Comparison of ENCODE assay signal across 24 cellular contexts in the genomic region with DNA sequence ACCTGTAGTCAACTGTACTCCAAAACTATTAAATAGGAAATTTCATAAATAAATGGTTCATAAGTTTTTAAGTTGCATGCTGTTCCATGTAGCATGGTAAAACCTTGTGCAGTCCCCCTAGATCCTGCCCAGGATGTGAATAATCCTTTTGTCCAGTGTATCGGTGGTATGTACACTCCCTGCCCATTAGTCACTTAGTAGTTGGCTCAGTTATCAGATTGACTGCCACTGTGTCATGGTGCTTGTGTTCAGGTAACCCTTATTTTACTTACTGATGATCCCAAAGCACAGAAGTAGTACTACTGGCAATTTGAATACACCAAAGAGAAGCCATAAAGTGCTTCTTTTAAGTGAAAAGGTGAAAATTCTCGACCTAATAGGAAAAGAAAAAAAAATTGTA.
DNase-seq lines count a peak whose midpoint lies in the region; ATAC-seq, FAIRE-seq and TF ChIP-seq lines count a peak whose summit lies in the region.
"Had no signal": no experiment of that assay in that cellular context is flagged by ENCODE, and none has a peak within 500 bp of the region (broad histone marks: within the 10 kb centered on the region; RNA-seq: fewer than 3 reads in every experiment).

No MANE protein-coding gene starts in this region.

- H3K79me2 ChIP-seq in PC-9 (ENCODE audit: low read depth) (no peaks in the 10 kb centered on the region), endothelial cell of umbilical vein (ENCODE audit: control insufficient read depth, insufficient read depth, low read length) (no peaks in the 10 kb centered on the region)

- BruUV-seq in PC-9 (replicated peaks; lab: Mats Ljungman, UMichigan), result no TSS peak
- no TSS peak for BruUV-seq in endothelial cell of umbilical vein (replicated peaks; lab: Mats Ljungman, UMichigan)

- H3K27ac ChIP-seq in PC-9, result 0 out of 2 replicates have a peak overlapping the region, but pooled peaks have one; percentile 14
- no peak overlapping the region for H3K27ac ChIP-seq in endothelial cell of umbilical vein (ENCODE audit: insufficient read depth, low read depth, low read length)
- H3K27ac ChIP-seq in upper lobe of left lung, result no peak overlapping the region
- H3K27ac ChIP-seq: thoracic aorta, vagina had no signal

- no peaks in the 10 kb centered on the region for H3K9me2 ChIP-seq in PC-9 (ENCODE audit: insufficient read depth)

- ATAC-seq in upper lobe of left lung (ENCODE audit: low FRiP score in 2 of 2), result no peak
- ATAC-seq: activated CD8-positive, alpha-beta T cell treated with anti-CD3 and anti-CD28 coated beads, Interleukin-2, amount 10 ng/mL, durations not matched to agents 7 days and 5 days; CD8-positive, alpha-beta T cell; left ventricle myocardium superior; naive thymus-derived CD4-positive, alpha-beta T cell; stimulated activated naive CD8-positive, alpha-beta T cell treated with anti-CD3 and anti-CD28 coated beads, Interleukin-15, Interleukin-2, amounts not matched to agents 100 U/mL and 50 U/mL, for 24 hours had no signal

- H3K4me2 ChIP-seq in PC-9 (peak overlapping the region; percentile 39), endothelial cell of umbilical vein (ENCODE audit: insufficient read depth, low read length) (no peak overlapping the region)

- H3K4me1 ChIP-seq in PC-9 (replicated peaks; ENCODE audit: insufficient read depth) (peaks cover 17% of the 10 kb centered on the region; the same call in 1 of the 2 replicates), endothelial cell of umbilical vein (ENCODE audit: control insufficient read depth, extremely low read depth, insufficient read depth, low read length) (peaks cover 3% of the 10 kb centered on the region), upper lobe of left lung (no peaks in the 10 kb centered on the region)
- H3K4me1 ChIP-seq: vagina had no signal

- TF ChIP-seq POLR2A in endothelial cell of umbilical vein (IDR thresholded peaks at IDR 0.05; ENCODE audit: low read depth, low read length) (no peak), upper lobe of left lung (IDR thresholded peaks at IDR 0.05) (no peak)

- H2AFZ ChIP-seq in PC-9, result peak overlapping the region; percentile 68
- no peak overlapping the region for H2AFZ ChIP-seq in endothelial cell of umbilical vein (ENCODE audit: low read depth, low read length)

- no peak overlapping the region for H3K9ac ChIP-seq in endothelial cell of umbilical vein (replicated peaks; ENCODE audit: extremely low read depth, insufficient read depth, low read length)

- FAIRE-seq in endothelial cell of umbilical vein (lab: Jason Lieb, UNC), result no peak

- CTCF ChIA-PET in PC-9 (lab: Charles Lee) (no interaction called here), endothelial cell of umbilical vein (lab: Charles Lee) (no interaction called here), HEK293T (lab: Yijun Ruan, JAX) (no interaction called here)

- DNase-seq in Daoy (ENCODE audit: low read depth) (peak; percentile 32), PC-9 (no peak), endothelial cell of umbilical vein (ENCODE audit: low read depth, low spot score) (peak; percentile 22), kidney tubule cell (ENCODE audit: low spot score) (peak; percentile 80), HEK293T (ENCODE audit: extremely low spot score) (no peak), upper lobe of left lung (no peak), activated gamma-delta T cell (lab: John Stamatoyannopoulos, UW) (no peak)
- DNase-seq in central memory CD4-positive, alpha-beta T cell, result no peak
- DNase-seq: activated CD4-positive, alpha-beta T cell treated with anti-CD3 and anti-CD28 coated beads for 1 hour; activated CD8-positive, alpha-beta T cell treated with anti-CD3 and anti-CD28 coated beads, Interleukin-2, amount 10 ng/mL, durations not matched to agents 7 days and 5 days; activated naive CD8-positive, alpha-beta T cell treated with anti-CD3 and anti-CD28 coated beads, Interleukin-2, amount 10 ng/mL, durations not matched to agents 7 days and 5 days; CD8-positive, alpha-beta T cell; DMS 273 treated with DMSO at 0.1 percent for 48 hours; erythroblast; foreskin melanocyte; left ventricle myocardium superior; naive thymus-derived CD4-positive, alpha-beta T cell; NCI-H1092 treated with DMSO at 0.1 percent for 48 hours; NCI-H187 treated with DMSO at 0.1 percent for 48 hours; NCI-H2171 treated with DMSO at 0.1 percent for 48 hours; NCI-H524; stimulated activated naive CD8-positive, alpha-beta T cell treated with anti-CD3 and anti-CD28 coated beads, Interleukin-15, Interleukin-2, amounts not matched to agents 100 U/mL and 50 U/mL, for 24 hours had no signal

- H3K9me1 ChIP-seq in endothelial cell of umbilical vein (replicated peaks; ENCODE audit: control insufficient read depth, extremely low read depth, insufficient read depth, low read length), result no peaks in the 10 kb centered on the region

- H3K36me3 ChIP-seq in PC-9 (ENCODE audit: low read depth) (no peaks in the 10 kb centered on the region), endothelial cell of umbilical vein (ENCODE audit: control insufficient read depth in 2 of 2, extremely low read depth in 1 of 2, insufficient read depth in 2 of 2, low read length in 2 of 2) (no peaks in the 10 kb centered on the region), upper lobe of left lung (no peaks in the 10 kb centered on the region)
- H3K36me3 ChIP-seq: thoracic aorta, vagina had no signal

- intact Hi-C loops in PC-9 (cut with micrococcal nuclease; ENCODE audit: unreplicated experiment), result no loop called here
- intact Hi-C loops in endothelial cell of umbilical vein (cut with micrococcal nuclease), result no loop called here

- H4K20me1 ChIP-seq in PC-9 (ENCODE audit: insufficient read depth), result no peaks in the 10 kb centered on the region; the same call in 1 of the 2 replicates
- H4K20me1 ChIP-seq in endothelial cell of umbilical vein (replicated peaks; ENCODE audit: control insufficient read depth, extremely low read depth, insufficient read depth, low read length), result no peaks in the 10 kb centered on the region

- dilution Hi-C loops in endothelial cell of umbilical vein (cut with MboI; ENCODE audit: extremely low pct_ligation_motif_present, low sequenced_read_pairs), result no loop called here

- TF ChIP-seq CTCF in PC-9 (conservative IDR thresholded peaks at IDR 0.05) (no peak), endothelial cell of umbilical vein (IDR thresholded peaks at IDR 0.05; ENCODE audit: extremely low read depth in 1 of 2, insufficient read depth in 1 of 2, low read depth in 1 of 2, low read length in 2 of 2) (no peak), upper lobe of left lung (IDR thresholded peaks at IDR 0.05) (no peak)

- POLR2A ChIA-PET in PC-9 (lab: Charles Lee; ENCODE audit: unreplicated experiment), result no interaction called here
- POLR2A ChIA-PET in endothelial cell of umbilical vein (lab: Charles Lee), result no interaction called here
- POLR2A ChIA-PET in HEK293T (lab: Yijun Ruan, JAX), result no interaction called here

- TF ChIP-seq EP300 in upper lobe of left lung (IDR thresholded peaks at IDR 0.05), result no peak

- WGBS in upper lobe of left lung, 2 donors, result 65 to 72% methylated on average over 2 of the region's 2 CpGs

- H3K27me3 ChIP-seq in PC-9 (ENCODE audit: insufficient read depth, low read depth) (no peaks in the 10 kb centered on the region), endothelial cell of umbilical vein (ENCODE audit: control insufficient read depth in 2 of 2, insufficient read depth in 2 of 2, low read length in 2 of 2) (no peaks in the 10 kb centered on the region), upper lobe of left lung (no peaks in the 10 kb centered on the region)
- H3K27me3 ChIP-seq: vagina had no signal

- no peaks in the 10 kb centered on the region for H3F3A ChIP-seq in PC-9 (ENCODE audit: insufficient read depth, low read depth)

- no peaks in the 10 kb centered on the region for H3K9me3 ChIP-seq in PC-9 (ENCODE audit: insufficient read depth, low read depth)
- H3K9me3 ChIP-seq in endothelial cell of umbilical vein (replicated peaks; ENCODE audit: control insufficient read depth, insufficient read depth, low read length), result no peaks in the 10 kb centered on the region
- H3K9me3 ChIP-seq in upper lobe of left lung, result no peaks in the 10 kb centered on the region
- H3K9me3 ChIP-seq: thoracic aorta, vagina had no signal

- H3K4me3 ChIP-seq in PC-9, result peak overlapping the region; percentile 12; the same call in 1 of the 2 replicates
- H3K4me3 ChIP-seq in endothelial cell of umbilical vein (replicated peaks in 1 of 3; ENCODE audit: insufficient read depth in 1 of 3, low read depth in 1 of 3, low read length in 3 of 3), result no peak overlapping the region
- H3K4me3 ChIP-seq in upper lobe of left lung, result no peak overlapping the region
- H3K4me3 ChIP-seq: thoracic aorta, vagina had no signal

TF ChIP-seq in endothelial cell of umbilical vein, 7 proteins besides CTCF, POLR2A, EP300 and RAD21:
- TF ChIP-seq FOS (IDR thresholded peaks at IDR 0.05; ENCODE audit: borderline replicate concordance, insufficient read depth, low read length) (peak; percentile 49), GATA2 (IDR thresholded peaks at IDR 0.05; ENCODE audit: insufficient read depth, insufficient read length, low read depth, low read length) (peak; percentile 69), POLR2AphosphoS5 (IDR thresholded peaks at IDR 0.05; ENCODE audit: insufficient read depth, low read depth, low read length) (no peak)

TF ChIP-seq in HEK293T, 16 proteins besides CTCF, POLR2A, EP300 and RAD21 (continues in another document):
- TF ChIP-seq ARNT (IDR thresholded peaks at IDR 0.05) (no peak), ZNF384 (IDR thresholded peaks at IDR 0.05) (no peak), L3MBTL2 (conservative IDR thresholded peaks at IDR 0.05) (no peak), NFRKB (IDR thresholded peaks at IDR 0.05) (no peak), FOXM1 (IDR thresholded peaks at IDR 0.05; ENCODE audit: borderline replicate concordance) (no peak), FOXK2 (IDR thresholded peaks at IDR 0.05) (no peak), SP1 (IDR thresholded peaks at IDR 0.05) (no peak), SUZ12 (IDR thresholded peaks at IDR 0.05) (no peak), LEF1 (IDR thresholded peaks at IDR 0.05; ENCODE audit: borderline replicate concordance) (no peak), CTBP1 (IDR thresholded peaks at IDR 0.05; ENCODE audit: borderline replicate concordance) (no peak), BHLHE40 (IDR thresholded peaks at IDR 0.05; ENCODE audit: borderline replicate concordance) (no peak), ELF4 (IDR thresholded peaks at IDR 0.05) (no peak), HDGF (IDR thresholded peaks at IDR 0.05; ENCODE audit: borderline replicate concordance) (no peak), FOXA1 (IDR thresholded peaks at IDR 0.05) (no peak)
- TF ChIP-seq, protein P1, sequence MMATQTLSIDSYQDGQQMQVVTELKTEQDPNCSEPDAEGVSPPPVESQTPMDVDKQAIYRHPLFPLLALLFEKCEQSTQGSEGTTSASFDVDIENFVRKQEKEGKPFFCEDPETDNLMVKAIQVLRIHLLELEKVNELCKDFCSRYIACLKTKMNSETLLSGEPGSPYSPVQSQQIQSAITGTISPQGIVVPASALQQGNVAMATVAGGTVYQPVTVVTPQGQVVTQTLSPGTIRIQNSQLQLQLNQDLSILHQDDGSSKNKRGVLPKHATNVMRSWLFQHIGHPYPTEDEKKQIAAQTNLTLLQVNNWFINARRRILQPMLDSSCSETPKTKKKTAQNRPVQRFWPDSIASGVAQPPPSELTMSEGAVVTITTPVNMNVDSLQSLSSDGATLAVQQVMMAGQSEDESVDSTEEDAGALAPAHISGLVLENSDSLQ (IDR thresholded peaks at IDR 0.05), result no peak

Comparison
In these comparisons a context has a peak if more than half of its experiments do, and no peak if none do; other contexts are left out.
1. DNase-seq: peak in Daoy (single experiment), endothelial cell of umbilical vein (single experiment) and kidney tubule cell (single experiment); none in PC-9 (0 of 2), HEK293T (single experiment), central memory CD4-positive, alpha-beta T cell (single experiment), upper lobe of left lung (0 of 2) and activated gamma-delta T cell (single experiment).